In genomic region chr5:170467000-170467707, GRCh38 we compare ENCODE assay signal across 8 cellular contexts. TPM values are rescaled to one million over a fixed set of nuclear protein-coding genes. Genes with fewer than 3 reads are reported as not detected.
DNase-seq lines count a peak whose midpoint lies in the region; ATAC-seq and TF ChIP-seq lines count a peak whose summit lies in the region.

No MANE protein-coding gene starts in this region.

- peak; percentile 49 for ATAC-seq in sciatic nerve
- no peak for ATAC-seq in HG03108 (IDR thresholded peaks at IDR 0.05; ENCODE audit: unreplicated experiment)
- ATAC-seq in naive thymus-derived CD8-positive, alpha-beta T cell = no peak

- no peak overlapping the region for H3K27ac ChIP-seq in MM.1S (ENCODE audit: low read length)

- DNase-seq in ELR (ENCODE audit: low read depth) (peak; percentile 91), HK-2 (ENCODE audit: unreplicated experiment) (peak; percentile 41), amniotic stem cell (lab: John Stamatoyannopoulos, UW) (peak; percentile 7), sciatic nerve (ENCODE audit: low spot score) (no peak), MM.1S (no peak), HuH-7.5 (ENCODE audit: low spot score) (no peak)
- DNase-seq in naive thymus-derived CD8-positive, alpha-beta T cell = no peak

- H3K9me3 ChIP-seq in MM.1S (replicated peaks; ENCODE audit: insufficient read depth, low read length) = no peaks in the 10 kb centered on the region

- no peak overlapping the region for H2AFZ ChIP-seq in MM.1S (ENCODE audit: low read length)

- H3K4me2 ChIP-seq in MM.1S (ENCODE audit: low read depth, low read length) = no peak overlapping the region

- H3K4me3 ChIP-seq in MM.1S (ENCODE audit: low read length) = no peak overlapping the region

- H3F3A ChIP-seq in MM.1S (ENCODE audit: insufficient read depth, low read length) = no peaks in the 10 kb centered on the region

- intact Hi-C loops in sciatic nerve (cut with DNase I) = no loop called here

- no peaks in the 10 kb centered on the region for H3K4me1 ChIP-seq in MM.1S (ENCODE audit: low read length)

- no peaks in the 10 kb centered on the region for H3K9me2 ChIP-seq in MM.1S (replicated peaks; ENCODE audit: insufficient read depth, low read length)

- peaks cover 0 to 4% (median under 1%) of the 10 kb centered on the region in 5 donors for H3K27me3 Mint-ChIP-seq in naive thymus-derived CD8-positive, alpha-beta T cell

- no peaks in the 10 kb centered on the region for H3K4me1 Mint-ChIP-seq in naive thymus-derived CD8-positive, alpha-beta T cell

- no peak overlapping the region for H3K4me3 Mint-ChIP-seq in naive thymus-derived CD8-positive, alpha-beta T cell

- no peak for TF ChIP-seq CTCF in MM.1S (IDR thresholded peaks at IDR 0.05; ENCODE audit: low read length)

- H3K36me3 Mint-ChIP-seq in naive thymus-derived CD8-positive, alpha-beta T cell = no peaks in the 10 kb centered on the region

- POLR2A ChIA-PET in naive thymus-derived CD8-positive, alpha-beta T cell (lab: Charles Lee) = no interaction called here

- no peaks in the 10 kb centered on the region for H3K79me2 ChIP-seq in MM.1S (ENCODE audit: low read length)

- H3K9ac ChIP-seq in MM.1S (ENCODE audit: low read length) = no peak overlapping the region

- H3K27ac Mint-ChIP-seq in naive thymus-derived CD8-positive, alpha-beta T cell = no peak overlapping the region

- no peaks in the 10 kb centered on the region for H3K36me3 ChIP-seq in MM.1S (replicated peaks; ENCODE audit: insufficient read depth, low read length)

- H3K9me3 Mint-ChIP-seq in naive thymus-derived CD8-positive, alpha-beta T cell = peaks cover 0 to 3% (median 0%) of the 10 kb centered on the region in 9 donors

- H4K20me1 ChIP-seq in MM.1S (ENCODE audit: insufficient read depth, low read length) = no peaks in the 10 kb centered on the region

- no peaks in the 10 kb centered on the region for H3K27me3 ChIP-seq in MM.1S (replicated peaks; ENCODE audit: insufficient read depth, low read length)

RNA-seq across cellular contexts. Expression of gene KCNIP1, which starts 36.7 kb away (rescaled TPM):
- total RNA-seq in sciatic nerve = 2.1 TPM
- total RNA-seq in naive thymus-derived CD8-positive, alpha-beta T cell = not detected
- not detected for polyA plus RNA-seq in naive thymus-derived CD8-positive, alpha-beta T cell

Comparison
In these comparisons a context has a peak if more than half of its experiments do, and no peak if none do; other contexts are left out.
1. DNase-seq: peak in ELR (single experiment), HK-2 (single experiment) and amniotic stem cell (single experiment); none in sciatic nerve (single experiment), MM.1S (single experiment), naive thymus-derived CD8-positive, alpha-beta T cell (0 of 10) and HuH-7.5 (single experiment).